13 cellular contexts compared by ENCODE assay signal in genomic region chr3:196341142-196341541, GRCh38. TPM values are rescaled to one million over a fixed set of nuclear protein-coding genes. Genes with fewer than 3 reads are reported as not detected.
DNase-seq lines count a peak whose midpoint lies in the region; ATAC-seq and TF ChIP-seq lines count a peak whose summit lies in the region.
"Had no signal": no experiment of that assay in that cellular context is flagged by ENCODE, and none has a peak within 500 bp of the region (broad histone marks: within the 10 kb centered on the region; RNA-seq: fewer than 3 reads in every experiment).

No MANE protein-coding gene starts in this region.

- no peak overlapping the region for H2AFZ ChIP-seq in smooth muscle cell (ENCODE audit: low read depth)

- H4K20me1 ChIP-seq in smooth muscle cell (ENCODE audit: low read depth) = no peaks in the 10 kb centered on the region

- TF ChIP-seq CTCF in chondrocyte (IDR thresholded peaks at IDR 0.05) (no peak), smooth muscle cell (IDR thresholded peaks at IDR 0.05; ENCODE audit: borderline replicate concordance, insufficient read depth, poor library complexity, severe bottlenecking) (no peak), glutamatergic neuron (IDR thresholded peaks at IDR 0.05; ENCODE audit: partially characterized antibody, unreplicated experiment) (no peak)

- H3K4me3 Mint-ChIP-seq in chondrocyte (ENCODE audit: unreplicated experiment) (no peak overlapping the region), glutamatergic neuron (ENCODE audit: unreplicated experiment) (no peak overlapping the region)
- H3K4me3 Mint-ChIP-seq: stimulated activated naive B cell treated with anti-CD40 and anti-IgM and Interleukin-4, amounts not matched to agents 10 μg/mL and 1 μg/mL and 100 μg/mL, for 72 hours had no signal

- no peaks in the 10 kb centered on the region for H3K27me3 ChIP-seq in smooth muscle cell (ENCODE audit: low read depth)

- H3K9me3 ChIP-seq in smooth muscle cell (replicated peaks; ENCODE audit: low read depth) = no peaks in the 10 kb centered on the region

- H3K4me2 ChIP-seq in smooth muscle cell = peak overlapping the region; percentile 53

- no peak overlapping the region for H3K27ac ChIP-seq in smooth muscle cell (ENCODE audit: low read depth)

- WGBS in smooth muscle cell (ENCODE audit: low lambda C conversion rate) = 62% methylated on average over 7 of the region's 7 CpGs

- H3K27ac Mint-ChIP-seq in chondrocyte (ENCODE audit: unreplicated experiment) (peak overlapping the region; percentile 18), glutamatergic neuron (ENCODE audit: unreplicated experiment) (no peak overlapping the region)

- no peaks in the 10 kb centered on the region for H3K79me2 ChIP-seq in smooth muscle cell (ENCODE audit: low read depth)

- H3K36me3 ChIP-seq in smooth muscle cell (ENCODE audit: low read depth) = no peaks in the 10 kb centered on the region

- H3K4me3 ChIP-seq in smooth muscle cell = no peak overlapping the region

- H3K9ac ChIP-seq in smooth muscle cell (ENCODE audit: low read depth) = no peak overlapping the region

- H3K27me3 Mint-ChIP-seq in chondrocyte (ENCODE audit: low read depth) = no peaks in the 10 kb centered on the region
- H3K27me3 Mint-ChIP-seq in glutamatergic neuron (ENCODE audit: unreplicated experiment) = no peaks in the 10 kb centered on the region
- H3K27me3 Mint-ChIP-seq: stimulated activated naive B cell treated with anti-CD40 and anti-IgM and Interleukin-4, amounts not matched to agents 10 μg/mL and 1 μg/mL and 100 μg/mL, for 72 hours had no signal

- DNase-seq in GM03348 (ENCODE audit: low spot score) = peak; percentile 73
- DNase-seq in NOMO-1 treated with DMSO at 0.1 percent for 48 hours (lab: John Stamatoyannopoulos, UW; ENCODE audit: unreplicated experiment) = peak; percentile 91
- DNase-seq in chondrocyte (ENCODE audit: low spot score) = no peak
- no peak for DNase-seq in smooth muscle cell (lab: John Stamatoyannopoulos, UW; ENCODE audit: unreplicated experiment)
- no peak for DNase-seq in glutamatergic neuron
- DNase-seq in stimulated activated CD4-positive, alpha-beta T cell treated with anti-CD3 and anti-CD28 coated beads, Interleukin-2, amount 100 ng/mL, for 24 hours = no peak
- DNase-seq: activated gamma-delta T cell; cortex of kidney; NCI-H526 treated with DMSO at 0.1 percent for 48 hours; nucleus accumbens; stimulated activated naive B cell treated with anti-CD40 and anti-IgM and Interleukin-4, amounts not matched to agents 10 μg/mL and 1 μg/mL and 100 μg/mL, for 72 hours had no signal

- H3F3A ChIP-seq in smooth muscle cell (ENCODE audit: low read depth) = no peaks in the 10 kb centered on the region

- H3K36me3 Mint-ChIP-seq in chondrocyte (ENCODE audit: low read depth) (peaks cover 9% of the 10 kb centered on the region), glutamatergic neuron (ENCODE audit: unreplicated experiment) (peaks cover 7% of the 10 kb centered on the region)

- H3K9me3 Mint-ChIP-seq in chondrocyte (ENCODE audit: low read depth) = no peaks in the 10 kb centered on the region
- H3K9me3 Mint-ChIP-seq in glutamatergic neuron (ENCODE audit: unreplicated experiment) = peaks cover 6% of the 10 kb centered on the region
- H3K9me3 Mint-ChIP-seq: stimulated activated naive B cell treated with anti-CD40 and anti-IgM and Interleukin-4, amounts not matched to agents 10 μg/mL and 1 μg/mL and 100 μg/mL, for 72 hours had no signal

- H3K4me1 ChIP-seq in smooth muscle cell (ENCODE audit: low read depth) = no peaks in the 10 kb centered on the region

- H3K4me1 Mint-ChIP-seq in chondrocyte (ENCODE audit: low read depth) (peaks cover 17% of the 10 kb centered on the region), glutamatergic neuron (ENCODE audit: low read depth, unreplicated experiment) (no peaks in the 10 kb centered on the region)

- no peak for ATAC-seq in GM21515 (IDR thresholded peaks at IDR 0.05; ENCODE audit: unreplicated experiment)
- ATAC-seq: stimulated activated naive B cell treated with anti-CD40 and anti-IgM and Interleukin-4, amounts not matched to agents 10 μg/mL and 1 μg/mL and 100 μg/mL, for 72 hours had no signal

RNA-seq across cellular contexts. Expression of gene TM4SF19, which starts 3.0 kb away (rescaled TPM):
- 0.47 to 0.62 TPM in 2 of 3 replicates, not detected in the other for total RNA-seq in chondrocyte
- total RNA-seq in smooth muscle cell = 1.3 TPM in 1 of 2 replicates, not detected in the other
- not detected in 2 replicates for polyA plus RNA-seq in smooth muscle cell
- total RNA-seq in glutamatergic neuron (ENCODE audit: unreplicated experiment) = not detected
- total RNA-seq: liver had no signal
- polyA plus RNA-seq: liver had no signal

RNA-seq across cellular contexts. Expression of gene DYNLT2B, which starts 23.1 kb away (rescaled TPM):
- total RNA-seq in chondrocyte = 10.6 to 19.5 TPM (median 12.1 TPM) in 3 replicates
- 12.5 and 24.5 TPM in 2 replicates for total RNA-seq in smooth muscle cell
- 22.8 and 34.2 TPM in 2 replicates for polyA plus RNA-seq in smooth muscle cell
- total RNA-seq in glutamatergic neuron (ENCODE audit: unreplicated experiment) = 14.8 TPM

RNA-seq across cellular contexts. Expression of gene PCYT1A, which starts 53.6 kb away (rescaled TPM):
- total RNA-seq in chondrocyte (74.4 to 84.1 TPM (median 75.7 TPM) in 3 replicates), smooth muscle cell (58.3 and 68.3 TPM in 2 replicates), glutamatergic neuron (ENCODE audit: unreplicated experiment) (37.0 TPM)
- polyA plus RNA-seq in smooth muscle cell = 19.7 and 23.1 TPM in 2 replicates

Comparison
In these comparisons a context has a peak if more than half of its experiments do, and no peak if none do; other contexts are left out.
1. DNase-seq: peak in GM03348 (single experiment) and NOMO-1 treated with DMSO at 0.1 percent for 48 hours (single experiment); none in chondrocyte (single experiment), smooth muscle cell (single experiment), glutamatergic neuron (single experiment) and stimulated activated CD4-positive, alpha-beta T cell treated with anti-CD3 and anti-CD28 coated beads, Interleukin-2, amount 100 ng/mL, for 24 hours (0 of 2).